ENCODE assay signal across 22 cellular contexts in genomic region chr1:88237026-88237425, GRCh38.
A peak's percentile ranks its signal among the peaks of the same experiment; 100 is the strongest.
DNase-seq lines count a peak whose midpoint lies in the region; ATAC-seq, FAIRE-seq and TF ChIP-seq lines count a peak whose summit lies in the region.
"Had no signal": no experiment of that assay in that cellular context is flagged by ENCODE, and none has a peak within 500 bp of the region (broad histone marks: within the 10 kb centered on the region; RNA-seq: fewer than 3 reads in every experiment).

No MANE protein-coding gene starts in this region.

- no peak for ATAC-seq in HG03432 (IDR thresholded peaks at IDR 0.05; ENCODE audit: unreplicated experiment)
- ATAC-seq: foreskin keratinocyte; stimulated activated naive B cell treated with anti-CD40 and anti-IgM and Interleukin-4, amounts not matched to agents 10 μg/mL and 1 μg/mL and 100 μg/mL, for 72 hours had no signal

- no peak for TF ChIP-seq POLR2A in breast epithelium (IDR thresholded peaks at IDR 0.05)

- no peaks in the 10 kb centered on the region for H4K20me1 ChIP-seq in astrocyte (ENCODE audit: insufficient read depth, low read length)

- no peaks in the 10 kb centered on the region for H3K4me1 Mint-ChIP-seq in MCF 10A (ENCODE audit: insufficient read depth, unreplicated experiment)
- H3K4me1 Mint-ChIP-seq in astrocyte (ENCODE audit: low read depth, unreplicated experiment), result peaks cover 13% of the 10 kb centered on the region
- H3K4me1 Mint-ChIP-seq: CD4-positive, CD25-positive, alpha-beta regulatory T cell; stimulated activated naive B cell treated with anti-CD40 and anti-IgM and Interleukin-4, amounts not matched to agents 10 μg/mL and 1 μg/mL and 100 μg/mL, for 72 hours had no signal

- H3K4me1 ChIP-seq in breast epithelium, result no peaks in the 10 kb centered on the region
- peaks cover 6% of the 10 kb centered on the region for H3K4me1 ChIP-seq in astrocyte (ENCODE audit: insufficient read depth, low read length)
- H3K4me1 ChIP-seq: adrenal gland, foreskin keratinocyte, SJCRH30 had no signal

- H3K36me3 Mint-ChIP-seq in MCF 10A (ENCODE audit: insufficient read depth, unreplicated experiment), result no peaks in the 10 kb centered on the region
- H3K36me3 Mint-ChIP-seq in astrocyte (ENCODE audit: low read depth, unreplicated experiment), result no peaks in the 10 kb centered on the region
- H3K36me3 Mint-ChIP-seq: CD4-positive, CD25-positive, alpha-beta regulatory T cell; stimulated activated naive B cell treated with anti-CD40 and anti-IgM and Interleukin-4, amounts not matched to agents 10 μg/mL and 1 μg/mL and 100 μg/mL, for 72 hours had no signal

- peaks cover 0 to 14% of the 10 kb centered on the region in 2 donors for H3K9me3 ChIP-seq in breast epithelium
- no peaks in the 10 kb centered on the region for H3K9me3 ChIP-seq in astrocyte (ENCODE audit: insufficient read depth, low read depth, low read length)
- H3K9me3 ChIP-seq: adrenal gland, SJCRH30 had no signal

- BruUV-seq in MCF 10A (replicated peaks; lab: Mats Ljungman, UMichigan), result no TSS peak

- intact Hi-C loops in MCF 10A (cut with micrococcal nuclease) (no loop called here), breast epithelium (cut with DNase I; ENCODE audit: low total_unique reads) (no loop called here)

- H3K36me3 ChIP-seq in breast epithelium, result no peaks in the 10 kb centered on the region
- no peaks in the 10 kb centered on the region for H3K36me3 ChIP-seq in astrocyte (ENCODE audit: insufficient read depth, low read length)
- H3K36me3 ChIP-seq: adrenal gland, SJCRH30 had no signal

- H3K4me3 ChIP-seq in breast epithelium, result no peak overlapping the region
- H3K4me3 ChIP-seq in astrocyte (ENCODE audit: insufficient read depth, low read depth, low read length), result no peak overlapping the region
- H3K4me3 ChIP-seq: adrenal gland, SJCRH30 had no signal

- no peak for FAIRE-seq in astrocyte (lab: Jason Lieb, UNC)
- FAIRE-seq: endometrium had no signal

- POLR2A ChIA-PET in MCF 10A (lab: Yijun Ruan, JAX), result no interaction called here

- no peaks in the 10 kb centered on the region for H3K79me2 ChIP-seq in astrocyte (ENCODE audit: insufficient read depth, low read length)

- H3K27ac ChIP-seq in breast epithelium (no peak overlapping the region), astrocyte (ENCODE audit: low read depth, low read length) (no peak overlapping the region)
- H3K27ac ChIP-seq: adrenal gland, foreskin keratinocyte, SJCRH30 had no signal

- peak overlapping the region; percentile 54 for H3K4me2 ChIP-seq in astrocyte (ENCODE audit: low read length)

- H3K27me3 Mint-ChIP-seq in MCF 10A (ENCODE audit: insufficient read depth, unreplicated experiment) (no peaks in the 10 kb centered on the region), astrocyte (ENCODE audit: low read depth, unreplicated experiment) (no peaks in the 10 kb centered on the region)
- H3K27me3 Mint-ChIP-seq: CD4-positive, CD25-positive, alpha-beta regulatory T cell had no signal

- no peak overlapping the region for H3K27ac Mint-ChIP-seq in MCF 10A (ENCODE audit: low read depth, unreplicated experiment)
- H3K27ac Mint-ChIP-seq in astrocyte (ENCODE audit: unreplicated experiment), result peak overlapping the region; percentile 67
- H3K27ac Mint-ChIP-seq: CD4-positive, CD25-positive, alpha-beta regulatory T cell; stimulated activated naive B cell treated with anti-CD40 and anti-IgM and Interleukin-4, amounts not matched to agents 10 μg/mL and 1 μg/mL and 100 μg/mL, for 72 hours had no signal

- CTCF ChIA-PET in MCF 10A (lab: Yijun Ruan, JAX), result no interaction called here

- DNase-seq in MCF 10A (ENCODE audit: unreplicated experiment) (peak; percentile 4), breast epithelium (ENCODE audit: low spot score in 2 of 2) (no peak), astrocyte (ENCODE audit: low read depth) (peak; percentile 86), left kidney (ENCODE audit: low read depth, low spot score) (peak; percentile 3), NCI-H510A (lab: John Stamatoyannopoulos, UW) (no peak), AG08396 (ENCODE audit: low spot score) (no peak)
- no peak for DNase-seq in effector CD8-positive, alpha-beta T cell (lab: John Stamatoyannopoulos, UW)
- DNase-seq: activated CD4-positive, alpha-beta T cell treated with anti-CD3 and anti-CD28 coated beads for 4 hours; activated effector memory CD4-positive, alpha-beta T cell treated with Interleukin-2 at 50 U/mL for 16 hours; adrenal gland; CD4-positive, CD25-positive, alpha-beta regulatory T cell; foreskin keratinocyte; KBM-7; NCI-H2081; NCI-H69; SJCRH30; stimulated activated CD4-positive, alpha-beta T cell treated with anti-CD3 and anti-CD28 coated beads, Interleukin-12 subunit alpha, Interleukin-12 subunit beta, amount 100 ng/mL, for 4 hours; stimulated activated naive B cell treated with anti-CD40 and anti-IgM and Interleukin-4, amounts not matched to agents 10 μg/mL and 1 μg/mL and 100 μg/mL, for 72 hours; T1000; trophoblast cell had no signal

- peak overlapping the region; percentile 7 for H3K9ac ChIP-seq in astrocyte (ENCODE audit: low read length)

- H3K27me3 ChIP-seq in breast epithelium (no peaks in the 10 kb centered on the region), astrocyte (ENCODE audit: insufficient read depth, low read length) (no peaks in the 10 kb centered on the region)
- H3K27me3 ChIP-seq: adrenal gland, foreskin keratinocyte, SJCRH30 had no signal

- H2AFZ ChIP-seq in astrocyte (ENCODE audit: low read depth, low read length), result peak overlapping the region; percentile 15

- no peak for TF ChIP-seq CTCF in MCF 10A (IDR thresholded peaks at IDR 0.05; ENCODE audit: unreplicated experiment)
- TF ChIP-seq CTCF in breast epithelium (IDR thresholded peaks at IDR 0.05), result no peak
- TF ChIP-seq CTCF in astrocyte (IDR thresholded peaks at IDR 0.05; ENCODE audit: insufficient read depth, low read depth, low read length), result no peak

- H3K9me3 Mint-ChIP-seq in MCF 10A (ENCODE audit: unreplicated experiment) (peaks cover 7% of the 10 kb centered on the region), astrocyte (ENCODE audit: unreplicated experiment) (peaks cover 5% of the 10 kb centered on the region)

- no peak overlapping the region for H3K4me3 Mint-ChIP-seq in MCF 10A (ENCODE audit: unreplicated experiment)
- no peak overlapping the region for H3K4me3 Mint-ChIP-seq in astrocyte (ENCODE audit: unreplicated experiment)
- H3K4me3 Mint-ChIP-seq: CD4-positive, CD25-positive, alpha-beta regulatory T cell; stimulated activated naive B cell treated with anti-CD40 and anti-IgM and Interleukin-4, amounts not matched to agents 10 μg/mL and 1 μg/mL and 100 μg/mL, for 72 hours had no signal

Comparison
In these comparisons a context has a peak if more than half of its experiments do, and no peak if none do; other contexts are left out.
1. DNase-seq: peak in MCF 10A (single experiment), astrocyte (single experiment) and left kidney (single experiment); none in breast epithelium (0 of 2), NCI-H510A (single experiment), AG08396 (single experiment) and effector CD8-positive, alpha-beta T cell (single experiment).